Comparison of ENCODE assay signal across 13 cellular contexts in genomic region chr2:107633580-107634147, GRCh38.
DNase-seq lines count a peak whose midpoint lies in the region; ATAC-seq, FAIRE-seq and TF ChIP-seq lines count a peak whose summit lies in the region.
"Had no signal": no experiment of that assay in that cellular context is flagged by ENCODE, and none has a peak within 500 bp of the region (broad histone marks: within the 10 kb centered on the region; RNA-seq: fewer than 3 reads in every experiment).

No MANE protein-coding gene starts in this region.

- H3K9me3 ChIP-seq in A549 (peaks cover 17% of the 10 kb centered on the region; the same call in 2 of the 3 replicates), hepatocyte (ENCODE audit: low read depth) (no peaks in the 10 kb centered on the region)
- H3K9me3 ChIP-seq: BE2C had no signal

- H3K9me3 Mint-ChIP-seq in activated T-helper 1 cell treated with anti-CD3 and anti-CD28 coated beads, Interleukin-12 subunit alpha, Interleukin-12 subunit beta, Interleukin-2, Interleukin-4 antibody, amounts not matched to agents 30 ng/mL and 10 ng/mL and 1 ng/mL, durations not matched to agents 14 hours and 24 hours and 36 hours, result peaks cover 3% of the 10 kb centered on the region

- peak in 1 of 2 experiments; percentile 42 for DNase-seq in A549 (ENCODE audit: low read depth in 1 of 2, low spot score in 1 of 2)
- DNase-seq in HFF-Myc (ENCODE audit: extremely low read depth, low read depth), result peak; percentile 14
- peak; percentile 7 to 11 for DNase-seq in SW 1271 (lab: John Stamatoyannopoulos, UW)
- DNase-seq in fibroblast of villous mesenchyme (ENCODE audit: low read depth), result peak; percentile 82
- DNase-seq in hepatocyte (ENCODE audit: low spot score), result no peak
- no peak for DNase-seq in DMS114 treated with DMSO at 0.1 percent for 48 hours (lab: John Stamatoyannopoulos, UW; ENCODE audit: unreplicated experiment)
- DNase-seq in cerebellum (ENCODE audit: low spot score), result no peak
- no peak for DNase-seq in activated T-helper 1 cell treated with anti-CD3 and anti-CD28 coated beads, Interleukin-12 subunit alpha, Interleukin-12 subunit beta, Interleukin-2, Interleukin-4 antibody, amounts not matched to agents 30 ng/mL and 10 ng/mL and 1 ng/mL, durations not matched to agents 14 hours and 24 hours and 36 hours (ENCODE audit: low spot score)
- DNase-seq: BE2C, head of caudate nucleus, NCI-H2081, retina had no signal

- H3K4me3 ChIP-seq in A549 (no peak overlapping the region), HFF-Myc (replicated peaks; ENCODE audit: low read depth, low read length) (no peak overlapping the region), fibroblast of villous mesenchyme (ENCODE audit: low read depth, low read length) (no peak overlapping the region), hepatocyte (no peak overlapping the region)

- 13% methylated on average over 3 of the region's 3 CpGs for WGBS in A549 (ENCODE audit: missing lambda C conversion rate)
- 75% methylated on average over 3 of the region's 3 CpGs for WGBS in hepatocyte (ENCODE audit: low lambda C conversion rate, missing lambda C conversion rate)

- CTCF ChIA-PET in A549 (lab: Yijun Ruan, JAX), result interaction anchor here (1.0 to 1.2 kb wide), 2 partner anchors 9 to 15 kb away, joined by 3 read pairs; no protein-coding TSS in a partner anchor

- H3K4me3 Mint-ChIP-seq in activated T-helper 1 cell treated with anti-CD3 and anti-CD28 coated beads, Interleukin-12 subunit alpha, Interleukin-12 subunit beta, Interleukin-2, Interleukin-4 antibody, amounts not matched to agents 30 ng/mL and 10 ng/mL and 1 ng/mL, durations not matched to agents 14 hours and 24 hours and 36 hours, result no peak overlapping the region
- H3K4me3 Mint-ChIP-seq: memory B cell had no signal

- TF ChIP-seq EP300 in A549 (IDR thresholded peaks at IDR 0.05), result no peak

- H3K4me1 Mint-ChIP-seq in activated T-helper 1 cell treated with anti-CD3 and anti-CD28 coated beads, Interleukin-12 subunit alpha, Interleukin-12 subunit beta, Interleukin-2, Interleukin-4 antibody, amounts not matched to agents 30 ng/mL and 10 ng/mL and 1 ng/mL, durations not matched to agents 14 hours and 24 hours and 36 hours (ENCODE audit: low read depth), result no peaks in the 10 kb centered on the region
- H3K4me1 Mint-ChIP-seq: memory B cell had no signal

- H3K27ac Mint-ChIP-seq in activated T-helper 1 cell treated with anti-CD3 and anti-CD28 coated beads, Interleukin-12 subunit alpha, Interleukin-12 subunit beta, Interleukin-2, Interleukin-4 antibody, amounts not matched to agents 30 ng/mL and 10 ng/mL and 1 ng/mL, durations not matched to agents 14 hours and 24 hours and 36 hours, result no peak overlapping the region
- H3K27ac Mint-ChIP-seq: memory B cell had no signal

- no peaks in the 10 kb centered on the region for H3K79me2 ChIP-seq in hepatocyte

- H3K4me1 ChIP-seq in A549 (no peaks in the 10 kb centered on the region), hepatocyte (ENCODE audit: insufficient read depth) (no peaks in the 10 kb centered on the region)
- H3K4me1 ChIP-seq: BE2C had no signal

- H3K27me3 ChIP-seq in hepatocyte, result no peaks in the 10 kb centered on the region
- H3K27me3 ChIP-seq: BE2C had no signal

- H3K36me3 ChIP-seq in hepatocyte (replicated peaks; ENCODE audit: insufficient read depth, low read depth), result no peaks in the 10 kb centered on the region
- H3K36me3 ChIP-seq: BE2C had no signal

- no peak overlapping the region for H3K4me2 ChIP-seq in A549
- H3K4me2 ChIP-seq in hepatocyte, result no peak overlapping the region

- H3K27ac ChIP-seq in A549 (0 out of 6 replicates have a peak overlapping the region, but pooled peaks of 1 of the 2 experiments have one; percentile 22), hepatocyte (no peak overlapping the region)

- H4K20me1 ChIP-seq in hepatocyte (ENCODE audit: insufficient read depth, poor library complexity, severe bottlenecking), result no peaks in the 10 kb centered on the region

- no peak for ATAC-seq in A549

- no peaks in the 10 kb centered on the region for H3K27me3 Mint-ChIP-seq in activated T-helper 1 cell treated with anti-CD3 and anti-CD28 coated beads, Interleukin-12 subunit alpha, Interleukin-12 subunit beta, Interleukin-2, Interleukin-4 antibody, amounts not matched to agents 30 ng/mL and 10 ng/mL and 1 ng/mL, durations not matched to agents 14 hours and 24 hours and 36 hours (ENCODE audit: insufficient read depth)
- H3K27me3 Mint-ChIP-seq: memory B cell had no signal

- POLR2A ChIA-PET in A549 (lab: Yijun Ruan, JAX), result no interaction called here

- H3K9me2 ChIP-seq in hepatocyte (replicated peaks; ENCODE audit: insufficient read depth), result no peaks in the 10 kb centered on the region

- H2AFZ ChIP-seq in hepatocyte, result no peak overlapping the region

- intact Hi-C loops in activated T-helper 1 cell treated with anti-CD3 and anti-CD28 coated beads, Interleukin-12 subunit alpha, Interleukin-12 subunit beta, Interleukin-2, Interleukin-4 antibody, amounts not matched to agents 30 ng/mL and 10 ng/mL and 1 ng/mL, durations not matched to agents 14 hours and 24 hours and 36 hours (cut with micrococcal nuclease), result no loop called here

- no peak for TF ChIP-seq RAD21 in A549 (conservative IDR thresholded peaks at IDR 0.05 in 1 of 2, IDR thresholded peaks at IDR 0.05 in 1 of 2)

- FAIRE-seq in A549 (lab: Jason Lieb, UNC), result no peak

- H3K36me3 Mint-ChIP-seq in activated T-helper 1 cell treated with anti-CD3 and anti-CD28 coated beads, Interleukin-12 subunit alpha, Interleukin-12 subunit beta, Interleukin-2, Interleukin-4 antibody, amounts not matched to agents 30 ng/mL and 10 ng/mL and 1 ng/mL, durations not matched to agents 14 hours and 24 hours and 36 hours (ENCODE audit: low read depth), result no peaks in the 10 kb centered on the region
- H3K36me3 Mint-ChIP-seq: memory B cell had no signal

- no peak for TF ChIP-seq POLR2A in A549 (IDR thresholded peaks at IDR 0.05; ENCODE audit: low read length)

- TF ChIP-seq CTCF in A549 (IDR thresholded peaks at IDR 0.05) (no peak), HFF-Myc (IDR thresholded peaks at IDR 0.05; ENCODE audit: low read depth, low read length, missing control alignments) (no peak), fibroblast of villous mesenchyme (IDR thresholded peaks at IDR 0.05; ENCODE audit: insufficient read depth, low read depth, low read length) (no peak), hepatocyte (IDR thresholded peaks at IDR 0.05; ENCODE audit: poor library complexity) (no peak)

TF ChIP-seq in A549, 52 proteins besides CTCF, POLR2A, EP300 and RAD21:
- TF ChIP-seq CEBPB (IDR thresholded peaks at IDR 0.05), result peak in 1 of 2 experiments; percentile 48; a peak in 1 of 4 replicates
- TF ChIP-seq KDM5A (IDR thresholded peaks at IDR 0.05), result peak; percentile 44; the same call in 1 of the 2 replicates
- 0 out of 2 replicates have a peak, but pooled peaks have one; percentile 22 for TF ChIP-seq JUNB (IDR thresholded peaks at IDR 0.05)
- TF ChIP-seq RARB (CRISPR knock-in tag; IDR thresholded peaks at IDR 0.05), result no peak
- no peak for TF ChIP-seq HMGXB4 (CRISPR knock-in tag; IDR thresholded peaks at IDR 0.05; ENCODE audit: borderline replicate concordance)
- peak; percentile 80 for TF ChIP-seq MAFK (IDR thresholded peaks at IDR 0.05; ENCODE audit: partially characterized antibody)
- peak; percentile 60 for TF ChIP-seq NFE2L2 (conservative IDR thresholded peaks at IDR 0.05; ENCODE audit: low read length)
- 0 out of 2 replicates have a peak, but pooled peaks have one; percentile 41 for TF ChIP-seq FOSL2 (IDR thresholded peaks at IDR 0.05)
- TF ChIP-seq FOSL2 (CRISPR knock-in tag; IDR thresholded peaks at IDR 0.05), result peak; percentile 81

Comparison
In these comparisons a context has a peak if more than half of its experiments do, and no peak if none do; other contexts are left out.
1. DNase-seq: peak in HFF-Myc (single experiment), SW 1271 (2 of 2) and fibroblast of villous mesenchyme (single experiment); none in hepatocyte (single experiment), DMS114 treated with DMSO at 0.1 percent for 48 hours (single experiment), cerebellum (single experiment) and activated T-helper 1 cell treated with anti-CD3 and anti-CD28 coated beads, Interleukin-12 subunit alpha, Interleukin-12 subunit beta, Interleukin-2, Interleukin-4 antibody, amounts not matched to agents 30 ng/mL and 10 ng/mL and 1 ng/mL, durations not matched to agents 14 hours and 24 hours and 36 hours (single experiment).